Comparison of ENCODE assay signal across 16 cellular contexts in the genomic region with DNA sequence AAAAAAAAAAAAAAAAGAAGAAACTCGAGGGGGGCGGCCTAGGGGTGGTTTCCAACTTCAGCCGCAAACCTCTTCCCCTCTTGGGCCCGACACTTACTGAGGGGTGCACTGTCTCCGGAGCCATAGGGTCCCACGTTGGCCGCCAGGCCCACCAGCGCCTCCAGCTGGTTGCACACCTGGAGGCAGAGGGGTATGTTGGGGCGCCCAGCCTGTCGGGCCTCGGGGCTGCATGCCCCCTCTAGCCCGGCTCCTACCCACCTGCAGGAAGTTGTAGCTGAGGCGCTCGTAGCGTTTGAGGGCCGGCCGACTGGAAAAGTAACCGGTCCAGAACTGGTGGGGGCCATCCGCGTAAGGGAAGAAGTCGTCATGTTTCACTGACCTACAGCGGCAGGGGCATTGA. TPM values are rescaled to one million over a fixed set of nuclear protein-coding genes. Genes with fewer than 3 reads are reported as not detected.
"Had no signal": no experiment of that assay in that cellular context is flagged by ENCODE, and none has a peak within 500 bp of the region (broad histone marks: within the 10 kb centered on the region; RNA-seq: fewer than 3 reads in every experiment).

No MANE protein-coding gene starts in this region.

- H3K27me3 ChIP-seq: body of pancreas, sigmoid colon had no signal

- H3K27ac ChIP-seq: body of pancreas, sigmoid colon had no signal

- H3K4me3 Mint-ChIP-seq: central memory CD8-positive, alpha-beta T cell; dendritic cell treated with granulocyte-macrophage colony-stimulating factor and Interleukin-4, amounts not matched to agents 40 ng/mL and 50 ng/mL, for 4 days; effector memory CD8-positive, alpha-beta T cell; nephron; T-helper 2 cell treated with Interferon-gamma antibody and Interleukin-4, amounts not matched to agents 5 μg/mL and 100 μg/mL, for 36 hours had no signal

- H3K9me3 ChIP-seq: body of pancreas, sigmoid colon had no signal

- DNase-seq: amniotic stem cell; body of pancreas; effector memory CD8-positive, alpha-beta T cell; sigmoid colon; stimulated activated CD4-positive, alpha-beta T cell treated with anti-CD3 and anti-CD28 coated beads, Interleukin-2, amount 100 ng/mL, for 48 hours; stimulated activated naive CD4-positive, alpha-beta T cell treated with Interleukin-2 at 50 U/mL for 16 hours; trophoblast cell had no signal

- H3K4me1 Mint-ChIP-seq: central memory CD8-positive, alpha-beta T cell; nephron had no signal

- H3K9me3 Mint-ChIP-seq: activated naive CD4-positive, alpha-beta T cell treated with anti-CD3 and anti-CD28 coated beads, Interleukin-2, amount 50 U/mL, for 72 hours; central memory CD8-positive, alpha-beta T cell; dendritic cell treated with granulocyte-macrophage colony-stimulating factor and Interleukin-4, amounts not matched to agents 40 ng/mL and 50 ng/mL, for 4 days; effector memory CD8-positive, alpha-beta T cell; nephron; T-helper 2 cell treated with Interferon-gamma antibody and Interleukin-4, amounts not matched to agents 5 μg/mL and 100 μg/mL, for 36 hours had no signal

- H3K27me3 Mint-ChIP-seq: central memory CD8-positive, alpha-beta T cell; dendritic cell treated with granulocyte-macrophage colony-stimulating factor and Interleukin-4, amounts not matched to agents 40 ng/mL and 50 ng/mL, for 4 days; effector memory CD8-positive, alpha-beta T cell had no signal

- H3K4me1 ChIP-seq: body of pancreas, sigmoid colon had no signal

- H3K4me3 ChIP-seq: body of pancreas, sigmoid colon had no signal

- ATAC-seq: activated CD4-positive, CD25-positive, alpha-beta regulatory T cell treated with anti-CD3 and anti-CD28 coated beads, Interleukin-2, amount 50 U/mL, for 24 hours; activated naive CD4-positive, alpha-beta T cell treated with anti-CD3 and anti-CD28 coated beads, Interleukin-2, amount 50 U/mL, for 72 hours; effector memory CD8-positive, alpha-beta T cell had no signal

RNA-seq across cellular contexts. Expression of a gene that starts 29.8 kb away (rescaled TPM):
- total RNA-seq: activated naive CD4-positive, alpha-beta T cell treated with anti-CD3 and anti-CD28 coated beads, Interleukin-2, amount 50 U/mL, for 72 hours; body of pancreas; kidney epithelial cell; liver; omental fat pad; sigmoid colon had no signal
- polyA plus RNA-seq: liver, sigmoid colon had no signal
